In the genomic region with DNA sequence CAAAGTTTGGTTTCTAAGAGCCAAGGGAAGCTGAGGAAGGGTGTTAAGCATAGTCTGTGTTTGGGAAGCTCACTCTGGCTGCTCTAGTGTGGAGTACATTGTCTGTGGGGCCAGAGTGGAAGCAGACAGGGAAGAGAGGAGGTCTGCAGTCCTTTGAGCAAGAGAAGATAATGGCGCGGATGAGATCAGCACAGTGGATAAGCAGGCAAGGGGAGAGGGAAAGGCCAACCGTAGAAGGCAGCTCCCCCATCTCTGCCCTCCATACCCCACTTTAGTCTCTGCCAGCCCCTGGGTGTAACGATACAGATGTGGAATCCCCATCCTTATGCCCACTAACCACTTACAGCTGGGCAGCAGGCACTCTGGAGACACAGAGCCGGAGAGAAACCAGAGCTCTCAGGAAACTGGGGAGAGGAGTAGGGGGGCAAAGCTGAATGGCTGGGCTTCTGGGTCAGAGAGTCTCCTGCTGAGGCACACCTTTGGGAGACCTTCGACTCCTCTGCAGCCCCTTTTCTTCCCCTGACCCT, we compare ENCODE assay signal across 21 cellular contexts.
A peak's percentile ranks its signal among the peaks of the same experiment; 100 is the strongest.
DNase-seq lines count a peak whose midpoint lies in the region; TF ChIP-seq lines count a peak whose summit lies in the region.
"Had no signal": no experiment of that assay in that cellular context is flagged by ENCODE, and none has a peak within 500 bp of the region (broad histone marks: within the 10 kb centered on the region; RNA-seq: fewer than 3 reads in every experiment).

No MANE protein-coding gene starts in this region.

- CTCF ChIA-PET in Caco-2 (lab: Charles Lee) (no interaction called here), SK-N-SH (lab: Yijun Ruan, JAX) (interaction anchor here (0.6 to 0.9 kb wide), 4 partner anchors 10 to 239 kb away, joined by 3 read pairs; no protein-coding TSS in a partner anchor), PC-9 (lab: Charles Lee) (no interaction called here)

- BruUV-seq in Caco-2 (replicated peaks; lab: Mats Ljungman, UMichigan) (no TSS peak), PC-9 (replicated peaks; lab: Mats Ljungman, UMichigan) (no TSS peak)

- peaks cover 29% of the 10 kb centered on the region for H3K79me2 ChIP-seq in SK-N-SH (ENCODE audit: insufficient read depth)
- H3K79me2 ChIP-seq in parathyroid adenoma = peaks cover 49% of the 10 kb centered on the region
- no peaks in the 10 kb centered on the region for H3K79me2 ChIP-seq in PC-9 (ENCODE audit: low read depth)

- peaks cover 35% of the 10 kb centered on the region for H3F3A ChIP-seq in SK-N-SH (replicated peaks; ENCODE audit: insufficient read depth)
- no peaks in the 10 kb centered on the region for H3F3A ChIP-seq in PC-9 (ENCODE audit: insufficient read depth, low read depth)

- no peaks in the 10 kb centered on the region for H3K27me3 ChIP-seq in Caco-2 (replicated peaks; ENCODE audit: control insufficient read depth, insufficient read depth, low read length)
- H3K27me3 ChIP-seq in SK-N-SH (ENCODE audit: insufficient read depth) = no peaks in the 10 kb centered on the region
- H3K27me3 ChIP-seq in parathyroid adenoma (ENCODE audit: control insufficient read depth, insufficient read depth, low read length) = no peaks in the 10 kb centered on the region
- H3K27me3 ChIP-seq in PC-9 (ENCODE audit: insufficient read depth, low read depth) = peaks cover 88% of the 10 kb centered on the region
- H3K27me3 ChIP-seq: BLaER1 had no signal

- POLR2A ChIA-PET in Caco-2 (lab: Charles Lee) = no interaction called here
- POLR2A ChIA-PET in SK-N-SH (lab: Yijun Ruan, JAX) = interaction anchor here (1.2 to 1.3 kb wide), 2 partner anchors 49 to 77 kb away, joined by 7 to 8 read pairs; no protein-coding TSS in a partner anchor
- POLR2A ChIA-PET in PC-9 (lab: Charles Lee; ENCODE audit: unreplicated experiment) = no interaction called here

- H2AFZ ChIP-seq in SK-N-SH (ENCODE audit: low read depth) (no peak overlapping the region), parathyroid adenoma (peak overlapping the region; percentile 9), PC-9 (no peak overlapping the region)
- H2AFZ ChIP-seq: GM23338 had no signal

- no peaks in the 10 kb centered on the region for H3K27me3 Mint-ChIP-seq in Caco-2 (ENCODE audit: insufficient read depth, unreplicated experiment)
- H3K27me3 Mint-ChIP-seq in chondrocyte (ENCODE audit: low read depth) = no peaks in the 10 kb centered on the region
- H3K27me3 Mint-ChIP-seq: CD4-positive, CD25-positive, alpha-beta regulatory T cell had no signal

- H3K27ac Mint-ChIP-seq in Caco-2 (ENCODE audit: unreplicated experiment) (peak overlapping the region; percentile 69), chondrocyte (ENCODE audit: unreplicated experiment) (peak overlapping the region; percentile 65)
- H3K27ac Mint-ChIP-seq: B cell; CD4-positive, CD25-positive, alpha-beta regulatory T cell; CD8-positive, alpha-beta T cell; GM23338; HFFc6 had no signal

- H3K27ac ChIP-seq in SK-N-SH (ENCODE audit: low read depth in 2 of 2, low read length in 1 of 2) (peak overlapping the region in 1 of 2 experiments; percentile 84; a peak in 3 of 4 replicates), parathyroid adenoma (peak overlapping the region; percentile 22), PC-9 (no peak overlapping the region)
- H3K27ac ChIP-seq: 22Rv1, BLaER1, C4-2B had no signal

- no peaks in the 10 kb centered on the region for H3K9me3 Mint-ChIP-seq in Caco-2 (ENCODE audit: unreplicated experiment)
- no peaks in the 10 kb centered on the region for H3K9me3 Mint-ChIP-seq in chondrocyte (ENCODE audit: low read depth)
- H3K9me3 Mint-ChIP-seq: CD8-positive, alpha-beta T cell; GM23338 had no signal

- no peak overlapping the region for H3K9ac ChIP-seq in SK-N-SH
- no peak overlapping the region for H3K9ac ChIP-seq in parathyroid adenoma
- H3K9ac ChIP-seq: BLaER1 had no signal

- H3K36me3 ChIP-seq in Caco-2 (ENCODE audit: control insufficient read depth, insufficient read depth, low read length) (no peaks in the 10 kb centered on the region), SK-N-SH (replicated peaks in 1 of 2; ENCODE audit: control insufficient read depth in 1 of 2, insufficient read depth in 2 of 2, low read length in 1 of 2) (peaks cover 3 to 9% of the 10 kb centered on the region in 2 experiments), parathyroid adenoma (ENCODE audit: control insufficient read depth, insufficient read depth, low read length) (no peaks in the 10 kb centered on the region), PC-9 (ENCODE audit: low read depth) (no peaks in the 10 kb centered on the region)
- H3K36me3 ChIP-seq: BLaER1, HAP-1 had no signal

- H3K4me1 Mint-ChIP-seq in Caco-2 (ENCODE audit: low read depth, unreplicated experiment) (peaks cover 44% of the 10 kb centered on the region), chondrocyte (ENCODE audit: low read depth) (peaks cover 63% of the 10 kb centered on the region)
- H3K4me1 Mint-ChIP-seq: B cell; CD4-positive, CD25-positive, alpha-beta regulatory T cell had no signal

- H4K20me1 ChIP-seq in SK-N-SH (ENCODE audit: insufficient read depth) = peaks cover 4% of the 10 kb centered on the region; the same call in 1 of the 2 replicates
- H4K20me1 ChIP-seq in PC-9 (ENCODE audit: insufficient read depth) = no peaks in the 10 kb centered on the region
- H4K20me1 ChIP-seq: BLaER1 had no signal

- H3K36me3 Mint-ChIP-seq in Caco-2 (ENCODE audit: insufficient read depth, unreplicated experiment) = peaks cover 10% of the 10 kb centered on the region
- peaks cover 2% of the 10 kb centered on the region for H3K36me3 Mint-ChIP-seq in chondrocyte (ENCODE audit: low read depth)
- H3K36me3 Mint-ChIP-seq: CD4-positive, CD25-positive, alpha-beta regulatory T cell; CD8-positive, alpha-beta T cell had no signal

- 63% methylated on average over 6 of the region's 6 CpGs for WGBS in SK-N-SH (ENCODE audit: low lambda C conversion rate)

- H3K4me1 ChIP-seq in Caco-2 = peaks cover 55% of the 10 kb centered on the region
- peaks cover 33 to 35% of the 10 kb centered on the region in 2 experiments for H3K4me1 ChIP-seq in SK-N-SH (ENCODE audit: control insufficient read depth in 1 of 2, insufficient read depth in 2 of 2, low read depth in 1 of 2, low read length in 1 of 2)
- H3K4me1 ChIP-seq in parathyroid adenoma = peaks cover 59% of the 10 kb centered on the region
- no peaks in the 10 kb centered on the region for H3K4me1 ChIP-seq in PC-9 (replicated peaks; ENCODE audit: insufficient read depth)
- H3K4me1 ChIP-seq: BLaER1, HAP-1 had no signal

- peak in 1 of 2 experiments; percentile 84; a peak in 2 of 4 replicates for TF ChIP-seq EP300 in SK-N-SH (IDR thresholded peaks at IDR 0.05; ENCODE audit: borderline replicate concordance in 1 of 2, low read depth in 1 of 2, low read length in 1 of 2)

- H3K9me2 ChIP-seq in SK-N-SH = no peaks in the 10 kb centered on the region
- H3K9me2 ChIP-seq in PC-9 (ENCODE audit: insufficient read depth) = no peaks in the 10 kb centered on the region

- no peak overlapping the region for H3K4me3 ChIP-seq in Caco-2 (ENCODE audit: low read depth, low read length)
- H3K4me3 ChIP-seq in SK-N-SH (ENCODE audit: low read depth in 2 of 2, low read length in 1 of 2) = no peak overlapping the region
- H3K4me3 ChIP-seq in parathyroid adenoma (ENCODE audit: low read depth, low read length) = no peak overlapping the region
- H3K4me3 ChIP-seq in PC-9 = no peak overlapping the region
- H3K4me3 ChIP-seq: BLaER1, GM12878, GM23338, HAP-1 had no signal

- DNase-seq in Caco-2 (no peak), SK-N-SH (peak; percentile 73), chondrocyte (ENCODE audit: low spot score) (no peak), activated T-cell treated with anti-CD3 and anti-CD28 coated beads for 4 hours (no peak), PC-9 (no peak), retina (no peak)
- DNase-seq: CD4-positive, CD25-positive, alpha-beta regulatory T cell; CD8-positive, alpha-beta T cell; DMS 273 treated with DMSO at 0.1 percent for 48 hours; DMS79; EL; GDM1; HFFc6 had no signal

- intact Hi-C loops in Caco-2 (cut with micrococcal nuclease; ENCODE audit: unreplicated experiment) (no loop called here), PC-9 (cut with micrococcal nuclease; ENCODE audit: unreplicated experiment) (no loop called here)

- TF ChIP-seq CTCF in Caco-2 (IDR thresholded peaks at IDR 0.05; ENCODE audit: insufficient read depth in 1 of 2, low read depth in 1 of 2, low read length in 1 of 2, severe bottlenecking in 1 of 2, unreplicated experiment in 1 of 2) (no peak), SK-N-SH (IDR thresholded peaks at IDR 0.05) (no peak), chondrocyte (IDR thresholded peaks at IDR 0.05) (no peak), parathyroid adenoma (IDR thresholded peaks at IDR 0.05) (no peak), PC-9 (conservative IDR thresholded peaks at IDR 0.05) (no peak)

- H3K4me2 ChIP-seq in SK-N-SH (no peak overlapping the region), parathyroid adenoma (ENCODE audit: low read length) (no peak overlapping the region), PC-9 (no peak overlapping the region)
- H3K4me2 ChIP-seq: BLaER1, GM23338 had no signal

- H3K9me3 ChIP-seq in Caco-2 = no peaks in the 10 kb centered on the region
- H3K9me3 ChIP-seq in SK-N-SH = no peaks in the 10 kb centered on the region
- H3K9me3 ChIP-seq in parathyroid adenoma (ENCODE audit: control insufficient read depth, low read length) = no peaks in the 10 kb centered on the region
- H3K9me3 ChIP-seq in PC-9 (ENCODE audit: insufficient read depth, low read depth) = no peaks in the 10 kb centered on the region
- H3K9me3 ChIP-seq: BLaER1, HAP-1 had no signal

- H3K4me3 Mint-ChIP-seq in Caco-2 (ENCODE audit: unreplicated experiment) (no peak overlapping the region), chondrocyte (ENCODE audit: unreplicated experiment) (no peak overlapping the region)
- H3K4me3 Mint-ChIP-seq: B cell; CD4-positive, CD25-positive, alpha-beta regulatory T cell; CD8-positive, alpha-beta T cell; GM23338; HFFc6 had no signal

- peak; percentile 36 for TF ChIP-seq RAD21 in SK-N-SH (IDR thresholded peaks at IDR 0.05; ENCODE audit: low read length)

TF ChIP-seq in SK-N-SH, 30 proteins besides CTCF, POLR2A, EP300 and RAD21 (continues in another document):
- peak; percentile 66; the same call in 1 of the 2 replicates for TF ChIP-seq RCOR1 (IDR thresholded peaks at IDR 0.05; ENCODE audit: low read length)
- peak; percentile 86 for TF ChIP-seq GATA2 (CRISPR knock-in tag; IDR thresholded peaks at IDR 0.05)
- no peak for TF ChIP-seq FOSL2 (IDR thresholded peaks at IDR 0.05; ENCODE audit: borderline replicate concordance, low read depth)
- TF ChIP-seq, protein P1, sequence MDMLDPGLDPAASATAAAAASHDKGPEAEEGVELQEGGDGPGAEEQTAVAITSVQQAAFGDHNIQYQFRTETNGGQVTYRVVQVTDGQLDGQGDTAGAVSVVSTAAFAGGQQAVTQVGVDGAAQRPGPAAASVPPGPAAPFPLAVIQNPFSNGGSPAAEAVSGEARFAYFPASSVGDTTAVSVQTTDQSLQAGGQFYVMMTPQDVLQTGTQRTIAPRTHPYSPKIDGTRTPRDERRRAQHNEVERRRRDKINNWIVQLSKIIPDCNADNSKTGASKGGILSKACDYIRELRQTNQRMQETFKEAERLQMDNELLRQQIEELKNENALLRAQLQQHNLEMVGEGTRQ (IDR thresholded peaks at IDR 0.05; ENCODE audit: borderline replicate concordance, low read depth, low read length) = no peak
- TF ChIP-seq SMC3 (IDR thresholded peaks at IDR 0.05; ENCODE audit: low read depth, low read length) = peak; percentile 11; the same call in 1 of the 2 replicates
- TF ChIP-seq TCF12 (IDR thresholded peaks at IDR 0.05) = peak; percentile 63
